ENCODE assay signal across 1 cellular context in genomic region chr11:65569973-65570918, GRCh38.
TF ChIP-seq lines count a peak whose summit lies in the region.

Gene ZNRD2 (plus strand): TSS chr11:65570477. CDS start chr11:65570492, 15 bp downstream.

TF ChIP-seq in K562, 482 proteins besides CTCF, POLR2A, EP300 and RAD21 (continued from another document and continues in another):
- peak; percentile 35 to 90 (median 86) for TF ChIP-seq YY1 (IDR thresholded peaks at IDR 0.05; ENCODE audit: borderline replicate concordance in 1 of 3, control insufficient read depth in 1 of 3, extremely low read depth in 1 of 3, insufficient read depth in 3 of 3, insufficient read length in 1 of 3, insufficient replicate concordance in 2 of 3, low read depth in 1 of 3, low read length in 2 of 3)
- TF ChIP-seq HMBOX1 (IDR thresholded peaks at IDR 0.05) = no peak
- peak; percentile 72 for TF ChIP-seq MEIS2 (IDR thresholded peaks at IDR 0.05; ENCODE audit: partially characterized antibody)
- peak; percentile 62; the same call in 1 of the 2 replicates for TF ChIP-seq ZBTB7A (IDR thresholded peaks at IDR 0.05; ENCODE audit: borderline replicate concordance, control insufficient read depth, low read depth, low read length)
- peak; percentile 48; the same call in 1 of the 2 replicates for TF ChIP-seq KLF6 (CRISPR knock-in tag; IDR thresholded peaks at IDR 0.05; ENCODE audit: borderline replicate concordance)
- TF ChIP-seq POLR2G (IDR thresholded peaks at IDR 0.05; ENCODE audit: low read depth, low read length) = peak; percentile 87
- peak; percentile 54; the same call in 1 of the 2 replicates for TF ChIP-seq HBP1 (CRISPR knock-in tag; IDR thresholded peaks at IDR 0.05)
- TF ChIP-seq STAT6 (CRISPR knock-in tag; IDR thresholded peaks at IDR 0.05) = 0 out of 2 replicates have a peak, but pooled peaks have one; percentile 86
- TF ChIP-seq ZNF311 (CRISPR knock-in tag; IDR thresholded peaks at IDR 0.05) = no peak
- peak; percentile 52; the same call in 1 of the 2 replicates for TF ChIP-seq TCF3 (CRISPR knock-in tag; IDR thresholded peaks at IDR 0.05)
- TF ChIP-seq HNRNPH1 (optimal IDR thresholded peaks at IDR 0.05; ENCODE audit: low read depth, low read length) = no peak
- no peak for TF ChIP-seq BDP1 (IDR thresholded peaks at IDR 0.05; ENCODE audit: insufficient read depth, insufficient read length)
- TF ChIP-seq ZEB2 (IDR thresholded peaks at IDR 0.05) = peak; percentile 74; the same call in 1 of the 2 replicates
- no peak for TF ChIP-seq STAG1 (CRISPR knock-in tag; IDR thresholded peaks at IDR 0.05; ENCODE audit: borderline replicate concordance)
- TF ChIP-seq MLLT1 (IDR thresholded peaks at IDR 0.05) = 0 out of 4 replicates have a peak, but pooled peaks of 1 of the 2 experiments have one; percentile 52
- 0 out of 2 replicates have a peak, but pooled peaks have one; percentile 3 for TF ChIP-seq MEF2A (IDR thresholded peaks at IDR 0.05; ENCODE audit: control insufficient read depth, low read depth, low read length)
- peak; percentile 72 for TF ChIP-seq TAF1 (IDR thresholded peaks at IDR 0.05; ENCODE audit: control insufficient read depth, extremely low read depth, insufficient read depth, low read length, severe bottlenecking)
- no peak for TF ChIP-seq HMG20B (CRISPR knock-in tag; IDR thresholded peaks at IDR 0.05)
- no peak for TF ChIP-seq CREBBP (IDR thresholded peaks at IDR 0.05; ENCODE audit: low read depth, low read length)
- no peak for TF ChIP-seq HES1 (IDR thresholded peaks at IDR 0.05; ENCODE audit: low read depth)
- no peak for TF ChIP-seq ZNF57 (CRISPR knock-in tag; IDR thresholded peaks at IDR 0.05)
- peak; percentile 93 for TF ChIP-seq ATF1 (CRISPR knock-in tag; IDR thresholded peaks at IDR 0.05)
- peak; percentile 99 for TF ChIP-seq ATF1 (tag; IDR thresholded peaks at IDR 0.05)
- 0 out of 2 replicates have a peak, but pooled peaks have one; percentile 45 for TF ChIP-seq ZBED1 (IDR thresholded peaks at IDR 0.05)
- peak; percentile 71; the same call in 1 of the 2 replicates for TF ChIP-seq RUNX1 (IDR thresholded peaks at IDR 0.05; ENCODE audit: low read depth)
- peak; percentile 75; the same call in 1 of the 2 replicates for TF ChIP-seq ELF1 (tag; IDR thresholded peaks at IDR 0.05)
- peak; percentile 74; the same call in 1 of the 2 replicates for TF ChIP-seq MYC (IDR thresholded peaks at IDR 0.05; ENCODE audit: low read depth, low read length)
- 0 out of 2 replicates have a peak, but pooled peaks have one; percentile 45 for TF ChIP-seq MYC (CRISPR knock-in tag; IDR thresholded peaks at IDR 0.05; ENCODE audit: borderline replicate concordance, low read depth)
- peak; percentile 79 for TF ChIP-seq SAP30 (IDR thresholded peaks at IDR 0.05; ENCODE audit: borderline replicate concordance, insufficient read depth, low read depth, low read length, poor library complexity, severe bottlenecking)
- 0 out of 2 replicates have a peak, but pooled peaks have one; percentile 35 for TF ChIP-seq ARID1B (IDR thresholded peaks at IDR 0.05)
- peak; percentile 6 to 64 for TF ChIP-seq E2F6 (IDR thresholded peaks at IDR 0.05; ENCODE audit: borderline replicate concordance in 1 of 2, extremely low read depth in 1 of 2, insufficient read depth in 1 of 2, insufficient read length in 1 of 2, low read depth in 1 of 2, low read length in 1 of 2, poor library complexity in 1 of 2, severe bottlenecking in 1 of 2)
- peak; percentile 87 for TF ChIP-seq ZBTB17 (CRISPR knock-in tag; IDR thresholded peaks at IDR 0.05)
- peak; percentile 98 for TF ChIP-seq ETV5 (CRISPR knock-in tag; IDR thresholded peaks at IDR 0.05; ENCODE audit: low read depth)
- peak; percentile 81 for TF ChIP-seq CCNT2 (IDR thresholded peaks at IDR 0.05; ENCODE audit: borderline replicate concordance, extremely low read depth, insufficient read length, low read depth, low read length)
- TF ChIP-seq E2F8 (IDR thresholded peaks at IDR 0.05; ENCODE audit: low read depth, partially characterized antibody) = peak; percentile 93
- peak; percentile 89 for TF ChIP-seq RBFOX2 (IDR thresholded peaks at IDR 0.05; ENCODE audit: low read depth, low read length)
- TF ChIP-seq KDM4B (IDR thresholded peaks at IDR 0.05; ENCODE audit: borderline replicate concordance in 2 of 2, low read depth in 1 of 2) = peak in 1 of 2 experiments; percentile 82; a peak in 1 of 4 replicates
- no peak for TF ChIP-seq FOXA3 (CRISPR knock-in tag; conservative IDR thresholded peaks at IDR 0.05 in 1 of 2, IDR thresholded peaks at IDR 0.05 in 1 of 2)
- TF ChIP-seq KHSRP (IDR thresholded peaks at IDR 0.05) = peak; percentile 75
- peak; percentile 76 for TF ChIP-seq ZNF12 (CRISPR knock-in tag; IDR thresholded peaks at IDR 0.05)
- TF ChIP-seq CSDE1 (IDR thresholded peaks at IDR 0.05) = peak in 1 of 2 experiments; percentile 77; a peak in 1 of 4 replicates
- no peak for TF ChIP-seq ZNF780A (CRISPR knock-in tag; IDR thresholded peaks at IDR 0.05)
- no peak for TF ChIP-seq ETS2 (tag; IDR thresholded peaks at IDR 0.05; ENCODE audit: borderline replicate concordance, poor library complexity, severe bottlenecking)
- TF ChIP-seq GABPA (tag; conservative IDR thresholded peaks at IDR 0.05; ENCODE audit: low read depth) = peak; percentile 99
- TF ChIP-seq KAT7 (CRISPR knock-in tag; IDR thresholded peaks at IDR 0.05; ENCODE audit: borderline replicate concordance) = peak; percentile 88
- peak; percentile 57; the same call in 1 of the 2 replicates for TF ChIP-seq TOE1 (IDR thresholded peaks at IDR 0.05; ENCODE audit: borderline replicate concordance)
- 0 out of 2 replicates have a peak, but pooled peaks have one; percentile 65 for TF ChIP-seq TOE1 (CRISPR knock-in tag; IDR thresholded peaks at IDR 0.05; ENCODE audit: borderline replicate concordance, low read depth)
- peak; percentile 99 for TF ChIP-seq SIN3B (IDR thresholded peaks at IDR 0.05; ENCODE audit: low read depth)
- TF ChIP-seq ZBTB9 (CRISPR knock-in tag; IDR thresholded peaks at IDR 0.05) = peak; percentile 84; the same call in 1 of the 2 replicates
- TF ChIP-seq TFE3 (CRISPR knock-in tag; IDR thresholded peaks at IDR 0.05) = no peak
- TF ChIP-seq CREM (IDR thresholded peaks at IDR 0.05; ENCODE audit: low read depth) = peak; percentile 99
- TF ChIP-seq FOXJ2 (tag; IDR thresholded peaks at IDR 0.05) = peak; percentile 72
- TF ChIP-seq PHF20 (IDR thresholded peaks at IDR 0.05; ENCODE audit: partially characterized antibody) = peak; percentile 87
- TF ChIP-seq NBN (IDR thresholded peaks at IDR 0.05; ENCODE audit: low read depth) = peak; percentile 86
